In genomic region chr17:19937522-19937921, GRCh38 we compare ENCODE assay signal across 14 cellular contexts. TPM values are rescaled to one million over a fixed set of nuclear protein-coding genes. Genes with fewer than 3 reads are reported as not detected.
A peak's percentile ranks its signal among the peaks of the same experiment; 100 is the strongest.
DNase-seq lines count a peak whose midpoint lies in the region; ATAC-seq and TF ChIP-seq lines count a peak whose summit lies in the region.
"Had no signal": no experiment of that assay in that cellular context is flagged by ENCODE, and none has a peak within 500 bp of the region (broad histone marks: within the 10 kb centered on the region; RNA-seq: fewer than 3 reads in every experiment).

No MANE protein-coding gene starts in this region.

- H3K9me3 ChIP-seq in lower lobe of right lung (no peaks in the 10 kb centered on the region), adrenal gland (replicated peaks in 1 of 3) (no peaks in the 10 kb centered on the region)

- WGBS in adrenal gland, 4 donors = 87 to 97% (median 95%) methylated on average over 2 of the region's 2 CpGs

- intact Hi-C loops in lower lobe of right lung (cut with DNase I) = no loop called here
- intact Hi-C loops in adrenal gland (cut with DNase I) = no loop called here
- intact Hi-C loops in Right ventricle myocardium inferior (cut with DNase I) = no loop called here

- no peaks in the 10 kb centered on the region for H3K27me3 ChIP-seq in lower lobe of right lung (ENCODE audit: low read depth)
- no peaks in the 10 kb centered on the region for H3K27me3 ChIP-seq in adrenal gland

- TF ChIP-seq POLR2A in adrenal gland (IDR thresholded peaks at IDR 0.05) = no peak

- ATAC-seq in lower lobe of right lung (peak; percentile 55 to 79), Right ventricle myocardium inferior (no peak), HG02885 (IDR thresholded peaks at IDR 0.05; ENCODE audit: poor library complexity, unreplicated experiment) (no peak)
- ATAC-seq: GM12878 had no signal

- H3K36me3 ChIP-seq in lower lobe of right lung = peaks cover 91% of the 10 kb centered on the region
- peaks cover 0 to 60% of the 10 kb centered on the region in 2 donors for H3K36me3 ChIP-seq in adrenal gland (replicated peaks in 1 of 2)

- H3K4me3 ChIP-seq in cardiac fibroblast (replicated peaks in 1 of 2; ENCODE audit: low read depth in 2 of 2, low read length in 2 of 2) (no peak overlapping the region), lower lobe of right lung (no peak overlapping the region), adrenal gland (no peak overlapping the region)
- H3K4me3 ChIP-seq: GM12878 had no signal

- H3K4me1 ChIP-seq in lower lobe of right lung (peaks cover 41% of the 10 kb centered on the region), adrenal gland (replicated peaks in 1 of 2) (peaks cover 3 to 13% of the 10 kb centered on the region in 2 donors)

- TF ChIP-seq CTCF in cardiac fibroblast (IDR thresholded peaks at IDR 0.05; ENCODE audit: low read depth, low read length) (no peak), lower lobe of right lung (IDR thresholded peaks at IDR 0.05) (no peak), adrenal gland (IDR thresholded peaks at IDR 0.05) (no peak)

- H3K27ac ChIP-seq in lower lobe of right lung (peak overlapping the region; percentile 24), adrenal gland (no peak overlapping the region)

- DNase-seq in SIG-M5 treated with dmso at 0.1 percent for 504 hours (lab: John Stamatoyannopoulos, UW; ENCODE audit: unreplicated experiment) (peak; percentile 45), SIG-M5 (lab: John Stamatoyannopoulos, UW) (no peak), cardiac fibroblast (ENCODE audit: low read depth in 2 of 2) (peak; percentile 26 to 46), lower lobe of right lung (no peak), adrenal gland (no peak), Right ventricle myocardium inferior (ENCODE audit: missing footprints) (no peak), DMS 273 treated with DMSO at 0.1 percent for 48 hours (lab: John Stamatoyannopoulos, UW) (no peak)
- DNase-seq: COR-L47, DMS53, H7, NCI-H1092, Right ventricle myocardium superior had no signal

RNA-seq across cellular contexts. Expression of gene AKAP10, which starts 40.1 kb away (rescaled TPM):
- total RNA-seq in lower lobe of right lung (38.1 TPM), adrenal gland (10 to 100 TPM; 21.3 to 52.7 (median 38.2) TPM), Right ventricle myocardium inferior (16.4 TPM)
- 10 to 100 TPM in 1 of 3 donors, 1 to 10 TPM in 2; 8.1 to 27.7 (median 9.8) TPM for polyA plus RNA-seq in adrenal gland

Comparison
In these comparisons a context has a peak if more than half of its experiments do, and no peak if none do; other contexts are left out.
1. DNase-seq: peak in SIG-M5 treated with dmso at 0.1 percent for 504 hours (single experiment) and cardiac fibroblast (2 of 2); none in SIG-M5 (single experiment), lower lobe of right lung (single experiment), adrenal gland (0 of 7), Right ventricle myocardium inferior (single experiment) and DMS 273 treated with DMSO at 0.1 percent for 48 hours (single experiment).
2. ATAC-seq: peak in lower lobe of right lung (2 of 2); none in Right ventricle myocardium inferior (single experiment) and HG02885 (single experiment).